In genomic region chr17:17834974-17835373, GRCh38 we compare ENCODE assay signal across 1 cellular context.
TF ChIP-seq lines count a peak whose summit lies in the region.

No MANE protein-coding gene starts in this region.

TF ChIP-seq in GM23338, 12 proteins besides CTCF, POLR2A, EP300 and RAD21 (continued from another document):
- TF ChIP-seq REST (IDR thresholded peaks at IDR 0.05; ENCODE audit: unreplicated experiment): no peak
- TF ChIP-seq ETS1 (IDR thresholded peaks at IDR 0.05): no peak
- TF ChIP-seq EZH2phosphoT487 (IDR thresholded peaks at IDR 0.05; ENCODE audit: unreplicated experiment): no peak
- TF ChIP-seq POLR2AphosphoS5 (IDR thresholded peaks at IDR 0.05; ENCODE audit: low read depth): no peak
- no peak for TF ChIP-seq NANOG (IDR thresholded peaks at IDR 0.05; ENCODE audit: borderline replicate concordance)
- TF ChIP-seq EZH2 (IDR thresholded peaks at IDR 0.05; ENCODE audit: low read depth, unreplicated experiment): no peak
- no peak for TF ChIP-seq ZNF114 (CRISPR knock-in tag; IDR thresholded peaks at IDR 0.05)
- TF ChIP-seq CREB1 (CRISPR knock-in tag; IDR thresholded peaks at IDR 0.05; ENCODE audit: low read depth): no peak
- TF ChIP-seq ZNF331 (CRISPR knock-in tag; IDR thresholded peaks at IDR 0.05; ENCODE audit: low read depth): no peak
